In the genomic region with DNA sequence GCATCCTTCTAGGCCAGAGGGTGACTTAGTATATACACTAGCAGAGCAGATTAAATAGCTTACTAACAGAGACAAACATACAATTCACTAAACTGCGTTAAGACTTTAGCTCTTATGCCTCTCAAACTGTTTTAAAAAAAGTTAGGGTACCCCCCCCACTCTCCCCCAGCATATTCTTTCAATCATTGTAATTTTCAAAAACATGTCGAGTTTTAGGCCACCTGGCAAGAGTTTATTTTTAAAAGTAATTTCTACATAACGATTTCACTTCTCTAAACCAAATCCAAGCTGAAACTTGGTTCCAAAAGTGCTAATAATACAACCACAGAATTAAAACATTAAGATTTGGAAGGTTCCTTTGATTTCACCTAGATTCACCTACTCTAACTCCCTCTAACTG, we compare ENCODE assay signal across 1 cellular context.
TF ChIP-seq lines count a peak whose summit lies in the region.

No MANE protein-coding gene starts in this region.

TF ChIP-seq in GM23338, 12 proteins besides CTCF, POLR2A, EP300 and RAD21 (continued from another document):
- TF ChIP-seq, protein P1, sequence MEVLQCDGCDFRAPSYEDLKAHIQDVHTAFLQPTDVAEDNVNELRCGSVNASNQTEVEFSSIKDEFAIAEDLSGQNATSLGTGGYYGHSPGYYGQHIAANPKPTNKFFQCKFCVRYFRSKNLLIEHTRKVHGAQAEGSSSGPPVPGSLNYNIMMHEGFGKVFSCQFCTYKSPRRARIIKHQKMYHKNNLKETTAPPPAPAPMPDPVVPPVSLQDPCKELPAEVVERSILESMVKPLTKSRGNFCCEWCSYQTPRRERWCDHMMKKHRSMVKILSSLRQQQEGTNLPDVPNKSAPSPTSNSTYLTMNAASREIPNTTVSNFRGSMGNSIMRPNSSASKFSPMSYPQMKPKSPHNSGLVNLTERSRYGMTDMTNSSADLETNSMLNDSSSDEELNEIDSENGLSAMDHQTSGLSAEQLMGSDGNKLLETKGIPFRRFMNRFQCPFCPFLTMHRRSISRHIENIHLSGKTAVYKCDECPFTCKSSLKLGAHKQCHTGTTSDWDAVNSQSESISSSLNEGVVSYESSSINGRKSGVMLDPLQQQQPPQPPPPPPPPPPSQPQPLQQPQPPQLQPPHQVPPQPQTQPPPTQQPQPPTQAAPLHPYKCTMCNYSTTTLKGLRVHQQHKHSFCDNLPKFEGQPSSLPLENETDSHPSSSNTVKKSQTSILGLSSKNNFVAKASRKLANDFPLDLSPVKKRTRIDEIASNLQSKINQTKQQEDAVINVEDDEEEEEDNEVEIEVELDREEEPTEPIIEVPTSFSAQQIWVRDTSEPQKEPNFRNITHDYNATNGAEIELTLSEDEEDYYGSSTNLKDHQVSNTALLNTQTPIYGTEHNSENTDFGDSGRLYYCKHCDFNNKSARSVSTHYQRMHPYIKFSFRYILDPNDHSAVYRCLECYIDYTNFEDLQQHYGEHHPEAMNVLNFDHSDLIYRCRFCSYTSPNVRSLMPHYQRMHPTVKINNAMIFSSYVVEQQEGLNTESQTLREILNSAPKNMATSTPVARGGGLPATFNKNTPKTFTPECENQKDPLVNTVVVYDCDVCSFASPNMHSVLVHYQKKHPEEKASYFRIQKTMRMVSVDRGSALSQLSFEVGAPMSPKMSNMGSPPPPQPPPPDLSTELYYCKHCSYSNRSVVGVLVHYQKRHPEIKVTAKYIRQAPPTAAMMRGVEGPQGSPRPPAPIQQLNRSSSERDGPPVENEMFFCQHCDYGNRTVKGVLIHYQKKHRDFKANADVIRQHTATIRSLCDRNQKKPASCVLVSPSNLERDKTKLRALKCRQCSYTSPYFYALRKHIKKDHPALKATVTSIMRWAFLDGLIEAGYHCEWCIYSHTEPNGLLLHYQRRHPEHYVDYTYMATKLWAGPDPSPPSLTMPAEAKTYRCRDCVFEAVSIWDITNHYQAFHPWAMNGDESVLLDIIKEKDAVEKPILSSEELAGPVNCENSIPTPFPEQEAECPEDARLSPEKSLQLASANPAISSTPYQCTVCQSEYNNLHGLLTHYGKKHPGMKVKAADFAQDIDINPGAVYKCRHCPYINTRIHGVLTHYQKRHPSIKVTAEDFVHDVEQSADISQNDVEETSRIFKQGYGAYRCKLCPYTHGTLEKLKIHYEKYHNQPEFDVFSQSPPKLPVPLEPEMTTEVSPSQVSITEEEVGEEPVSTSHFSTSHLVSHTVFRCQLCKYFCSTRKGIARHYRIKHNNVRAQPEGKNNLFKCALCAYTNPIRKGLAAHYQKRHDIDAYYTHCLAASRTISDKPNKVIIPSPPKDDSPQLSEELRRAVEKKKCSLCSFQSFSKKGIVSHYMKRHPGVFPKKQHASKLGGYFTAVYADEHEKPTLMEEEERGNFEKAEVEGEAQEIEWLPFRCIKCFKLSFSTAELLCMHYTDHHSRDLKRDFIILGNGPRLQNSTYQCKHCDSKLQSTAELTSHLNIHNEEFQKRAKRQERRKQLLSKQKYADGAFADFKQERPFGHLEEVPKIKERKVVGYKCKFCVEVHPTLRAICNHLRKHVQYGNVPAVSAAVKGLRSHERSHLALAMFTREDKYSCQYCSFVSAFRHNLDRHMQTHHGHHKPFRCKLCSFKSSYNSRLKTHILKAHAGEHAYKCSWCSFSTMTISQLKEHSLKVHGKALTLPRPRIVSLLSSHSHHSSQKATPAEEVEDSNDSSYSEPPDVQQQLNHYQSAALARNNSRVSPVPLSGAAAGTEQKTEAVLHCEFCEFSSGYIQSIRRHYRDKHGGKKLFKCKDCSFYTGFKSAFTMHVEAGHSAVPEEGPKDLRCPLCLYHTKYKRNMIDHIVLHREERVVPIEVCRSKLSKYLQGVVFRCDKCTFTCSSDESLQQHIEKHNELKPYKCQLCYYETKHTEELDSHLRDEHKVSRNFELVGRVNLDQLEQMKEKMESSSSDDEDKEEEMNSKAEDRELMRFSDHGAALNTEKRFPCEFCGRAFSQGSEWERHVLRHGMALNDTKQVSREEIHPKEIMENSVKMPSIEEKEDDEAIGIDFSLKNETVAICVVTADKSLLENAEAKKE (CRISPR knock-in tag; IDR thresholded peaks at IDR 0.05) = no peak
- TF ChIP-seq, protein P2, sequence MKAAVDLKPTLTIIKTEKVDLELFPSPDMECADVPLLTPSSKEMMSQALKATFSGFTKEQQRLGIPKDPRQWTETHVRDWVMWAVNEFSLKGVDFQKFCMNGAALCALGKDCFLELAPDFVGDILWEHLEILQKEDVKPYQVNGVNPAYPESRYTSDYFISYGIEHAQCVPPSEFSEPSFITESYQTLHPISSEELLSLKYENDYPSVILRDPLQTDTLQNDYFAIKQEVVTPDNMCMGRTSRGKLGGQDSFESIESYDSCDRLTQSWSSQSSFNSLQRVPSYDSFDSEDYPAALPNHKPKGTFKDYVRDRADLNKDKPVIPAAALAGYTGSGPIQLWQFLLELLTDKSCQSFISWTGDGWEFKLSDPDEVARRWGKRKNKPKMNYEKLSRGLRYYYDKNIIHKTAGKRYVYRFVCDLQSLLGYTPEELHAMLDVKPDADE (IDR thresholded peaks at IDR 0.05) = no peak
- TF ChIP-seq EZH2phosphoT487 (IDR thresholded peaks at IDR 0.05; ENCODE audit: unreplicated experiment) (no peak), JUNB (IDR thresholded peaks at IDR 0.05; ENCODE audit: unreplicated experiment) (no peak), STAT1 (IDR thresholded peaks at IDR 0.05; ENCODE audit: unreplicated experiment) (no peak), CREB1 (CRISPR knock-in tag; IDR thresholded peaks at IDR 0.05; ENCODE audit: low read depth) (no peak), ZNF331 (CRISPR knock-in tag; IDR thresholded peaks at IDR 0.05; ENCODE audit: low read depth) (no peak), POLR2AphosphoS5 (IDR thresholded peaks at IDR 0.05; ENCODE audit: low read depth) (no peak), NANOG (IDR thresholded peaks at IDR 0.05; ENCODE audit: borderline replicate concordance) (no peak)
TF ChIP-seq in GM23338: peak in this region for 0.
